8 cellular contexts compared by ENCODE assay signal in genomic region chr19:47256688-47257410, GRCh38. TPM values are rescaled to one million over a fixed set of nuclear protein-coding genes. Genes with fewer than 3 reads are reported as not detected.
A peak's percentile ranks its signal among the peaks of the same experiment; 100 is the strongest.
DNase-seq lines count a peak whose midpoint lies in the region; ATAC-seq and TF ChIP-seq lines count a peak whose summit lies in the region.

No MANE protein-coding gene starts in this region.

- peak overlapping the region; percentile 93 for H3K4me3 Mint-ChIP-seq in activated naive CD4-positive, alpha-beta T cell treated with anti-CD3 and anti-CD28 coated beads, Interleukin-2, amount 50 U/mL, for 24 hours

- H3K27ac ChIP-seq in SK-N-SH (ENCODE audit: low read depth in 2 of 2, low read length in 1 of 2) = peak overlapping the region; percentile 94

- POLR2A ChIA-PET in SK-N-SH (lab: Yijun Ruan, JAX) = interaction anchor here (0.6 to 2.6 kb wide), 12 partner anchors 10 to 625 kb away, joined by 3 to 18 read pairs (median 4); partner anchors contain the start of genes AP2S1, INAFM1 and ZC3H4

- H3K27me3 ChIP-seq in SK-N-SH (ENCODE audit: insufficient read depth) = no peaks in the 10 kb centered on the region

- no peaks in the 10 kb centered on the region; the same call in 1 of the 2 replicates for H4K20me1 ChIP-seq in SK-N-SH (ENCODE audit: insufficient read depth)

- peaks cover 37% of the 10 kb centered on the region for H3K79me2 ChIP-seq in SK-N-SH (ENCODE audit: insufficient read depth)

- ATAC-seq in HG02610 (IDR thresholded peaks at IDR 0.05; ENCODE audit: unreplicated experiment) = peak; percentile 71

- H3K4me2 ChIP-seq in SK-N-SH = peak overlapping the region; percentile 88; the same call in 1 of the 2 replicates

- H3K9me3 ChIP-seq in SK-N-SH = no peaks in the 10 kb centered on the region

- no peaks in the 10 kb centered on the region for H3K27me3 Mint-ChIP-seq in activated naive CD4-positive, alpha-beta T cell treated with anti-CD3 and anti-CD28 coated beads, Interleukin-2, amount 50 U/mL, for 24 hours

- no peaks in the 10 kb centered on the region for H3K9me2 ChIP-seq in SK-N-SH

- H3K9ac ChIP-seq in SK-N-SH = peak overlapping the region; percentile 73

- H3K4me1 Mint-ChIP-seq in activated naive CD4-positive, alpha-beta T cell treated with anti-CD3 and anti-CD28 coated beads, Interleukin-2, amount 50 U/mL, for 24 hours = peaks cover 41% of the 10 kb centered on the region

- peaks cover 23% of the 10 kb centered on the region for H3K36me3 Mint-ChIP-seq in activated naive CD4-positive, alpha-beta T cell treated with anti-CD3 and anti-CD28 coated beads, Interleukin-2, amount 50 U/mL, for 24 hours

- peaks cover 16% of the 10 kb centered on the region for H3F3A ChIP-seq in SK-N-SH (replicated peaks; ENCODE audit: insufficient read depth)

- H3K4me3 ChIP-seq in SK-N-SH (ENCODE audit: low read depth in 2 of 2, low read length in 1 of 2) = peak overlapping the region; percentile 69 to 72

- H3K27ac Mint-ChIP-seq in activated naive CD4-positive, alpha-beta T cell treated with anti-CD3 and anti-CD28 coated beads, Interleukin-2, amount 50 U/mL, for 24 hours = peak overlapping the region; percentile 96

- H3K9me3 Mint-ChIP-seq in activated naive CD4-positive, alpha-beta T cell treated with anti-CD3 and anti-CD28 coated beads, Interleukin-2, amount 50 U/mL, for 24 hours = no peaks in the 10 kb centered on the region

- CTCF ChIA-PET in SK-N-SH (lab: Yijun Ruan, JAX) = interaction anchor here (0.7 to 6.4 kb wide), 6 partner anchors 9 to 107 kb away, joined by 3 to 51 read pairs (median 4); no protein-coding TSS in a partner anchor

- H3K36me3 ChIP-seq in SK-N-SH (replicated peaks in 1 of 2; ENCODE audit: control insufficient read depth in 1 of 2, insufficient read depth in 2 of 2, low read length in 1 of 2) = peaks cover 27 to 29% of the 10 kb centered on the region in 2 experiments

- no peak for TF ChIP-seq RAD21 in SK-N-SH (IDR thresholded peaks at IDR 0.05; ENCODE audit: low read length)

- peaks cover 9 to 13% of the 10 kb centered on the region in 2 experiments; a peak in 2 of 4 replicates for H3K4me1 ChIP-seq in SK-N-SH (ENCODE audit: control insufficient read depth in 1 of 2, insufficient read depth in 2 of 2, low read depth in 1 of 2, low read length in 1 of 2)

- no peak for TF ChIP-seq EP300 in SK-N-SH (IDR thresholded peaks at IDR 0.05; ENCODE audit: borderline replicate concordance in 1 of 2, low read depth in 1 of 2, low read length in 1 of 2)

- WGBS in SK-N-SH (ENCODE audit: low lambda C conversion rate) = 2% methylated on average over 37 of the region's 53 CpGs

- no peak for TF ChIP-seq CTCF in SK-N-SH (IDR thresholded peaks at IDR 0.05)

- H2AFZ ChIP-seq in SK-N-SH (ENCODE audit: low read depth) = no peak overlapping the region; the same call in 1 of the 2 replicates

- peak; percentile 80 for DNase-seq in GM04503 (ENCODE audit: low read depth)
- peak; percentile 89 for DNase-seq in NCI-H1092 (lab: John Stamatoyannopoulos, UW)
- peak; percentile 97 for DNase-seq in SK-N-SH
- peak; percentile 99 for DNase-seq in globus pallidus (ENCODE audit: low spot score)
- DNase-seq in nucleus accumbens (lab: John Stamatoyannopoulos, UW) = peak; percentile 95 to 100 (median 100)
- DNase-seq in superior temporal gyrus (ENCODE audit: extremely low spot score) = peak; percentile 98

TF ChIP-seq in SK-N-SH, 30 proteins besides CTCF, POLR2A, EP300 and RAD21 (continues in another document):
- TF ChIP-seq FOXJ3 (CRISPR knock-in tag; IDR thresholded peaks at IDR 0.05) (no peak), YY1 (IDR thresholded peaks at IDR 0.05; ENCODE audit: low read depth) (no peak), ELF1 (IDR thresholded peaks at IDR 0.05) (no peak), TEAD4 (IDR thresholded peaks at IDR 0.05; ENCODE audit: borderline replicate concordance, insufficient read depth) (no peak), RFX5 (IDR thresholded peaks at IDR 0.05; ENCODE audit: low read length) (no peak), ZBTB33 (IDR thresholded peaks at IDR 0.05; ENCODE audit: borderline replicate concordance, low read depth) (no peak), FOXM1 (IDR thresholded peaks at IDR 0.05; ENCODE audit: low read depth) (no peak), SIN3A (IDR thresholded peaks at IDR 0.05; ENCODE audit: borderline replicate concordance, low read depth, low read length) (no peak; the same call in 1 of the 2 replicates), USF1 (IDR thresholded peaks at IDR 0.05; ENCODE audit: borderline replicate concordance, low read depth) (no peak), RCOR1 (IDR thresholded peaks at IDR 0.05; ENCODE audit: low read length) (no peak; the same call in 1 of the 2 replicates), FOSL2 (IDR thresholded peaks at IDR 0.05; ENCODE audit: borderline replicate concordance, low read depth) (no peak), TCF12 (IDR thresholded peaks at IDR 0.05) (no peak), POLR2AphosphoS5 (IDR thresholded peaks at IDR 0.05; ENCODE audit: low read depth, low read length) (no peak), MAX (IDR thresholded peaks at IDR 0.05; ENCODE audit: low read depth) (0 out of 2 replicates have a peak, but pooled peaks have one; percentile 18), NFIC (IDR thresholded peaks at IDR 0.05; ENCODE audit: borderline replicate concordance) (0 out of 2 replicates have a peak, but pooled peaks have one; percentile 8), EZH2phosphoT487 (IDR thresholded peaks at IDR 0.05; ENCODE audit: borderline replicate concordance, low read depth) (no peak), MEF2A (IDR thresholded peaks at IDR 0.05; ENCODE audit: borderline replicate concordance, low read depth) (no peak), MXI1 (IDR thresholded peaks at IDR 0.05; ENCODE audit: low read depth, low read length) (peak; percentile 57; the same call in 1 of the 2 replicates), GATA2 (CRISPR knock-in tag; IDR thresholded peaks at IDR 0.05) (no peak), CHD2 (IDR thresholded peaks at IDR 0.05; ENCODE audit: low read length, partially characterized antibody) (peak; percentile 21), JUND (IDR thresholded peaks at IDR 0.05) (no peak), PBX3 (IDR thresholded peaks at IDR 0.05) (peak; percentile 14), IRF3 (IDR thresholded peaks at IDR 0.05; ENCODE audit: low read depth, low read length) (no peak)

RNA-seq across cellular contexts. Expression of gene CCDC9, which starts 0.5 kb away (rescaled TPM):
- 9.8 and 12.4 TPM in 2 replicates for polyA plus RNA-seq in SK-N-SH (2012; rRNA removed)
- 4.0 and 5.3 TPM in 2 replicates for polyA plus RNA-seq in SK-N-SH (2012; cell fraction: cytosol; rRNA removed)
- 28.4 and 46.4 TPM in 2 replicates for polyA plus RNA-seq in SK-N-SH (2012; cell fraction: nucleus; rRNA removed)

RNA-seq across cellular contexts. Expression of gene INAFM1, which starts 17.8 kb away (rescaled TPM):
- 3.8 and 5.5 TPM in 2 replicates for polyA plus RNA-seq in SK-N-SH (2012; rRNA removed)
- 2.3 and 3.0 TPM in 2 replicates for polyA plus RNA-seq in SK-N-SH (2012; cell fraction: cytosol; rRNA removed)
- 10.2 and 19.9 TPM in 2 replicates for polyA plus RNA-seq in SK-N-SH (2012; cell fraction: nucleus; rRNA removed)

RNA-seq across cellular contexts. Expression of gene BBC3, which starts 25.9 kb away (rescaled TPM):
- polyA plus RNA-seq in SK-N-SH (2012; rRNA removed) = 14.5 and 16.1 TPM in 2 replicates
- 9.9 and 12.9 TPM in 2 replicates for polyA plus RNA-seq in SK-N-SH (2012; cell fraction: cytosol; rRNA removed)
- polyA plus RNA-seq in SK-N-SH (2012; cell fraction: nucleus; rRNA removed) = 14.3 and 14.4 TPM in 2 replicates

RNA-seq across cellular contexts. Expression of gene C5AR1, which starts 52.8 kb away (rescaled TPM):
- 1.2 and 1.3 TPM in 2 replicates for polyA plus RNA-seq in SK-N-SH (2012; rRNA removed)
- polyA plus RNA-seq in SK-N-SH (2012; cell fraction: cytosol; rRNA removed) = 0.51 and 0.54 TPM in 2 replicates
- 10.5 and 11.2 TPM in 2 replicates for polyA plus RNA-seq in SK-N-SH (2012; cell fraction: nucleus; rRNA removed)

Comparison
In these comparisons a context has a peak if more than half of its experiments do, and no peak if none do; other contexts are left out.
1. Peak in every context shown above with its lines: DNase-seq, ATAC-seq, H3K4me3 ChIP-seq and H3K27ac ChIP-seq.